In the genomic region with DNA sequence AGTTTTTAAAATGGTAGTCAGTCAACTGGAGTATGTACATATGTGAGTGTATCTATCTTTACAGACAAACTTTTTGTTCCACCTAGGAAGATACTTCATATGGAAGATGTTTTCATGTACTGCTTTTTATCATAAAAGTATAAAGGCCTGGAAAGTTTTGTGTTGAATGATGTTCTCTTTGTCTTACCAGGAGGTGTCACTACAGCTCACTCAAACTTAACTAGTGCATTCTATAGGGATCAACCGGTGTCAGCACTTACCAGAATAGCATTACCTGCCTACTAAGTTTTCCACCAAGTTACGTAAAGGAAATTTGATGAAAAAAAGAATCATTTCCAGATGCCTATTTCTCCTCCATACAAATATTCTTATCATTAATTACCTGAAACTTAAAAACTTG, we compare ENCODE assay signal across 1 cellular context.
TF ChIP-seq lines count a peak whose summit lies in the region.

No MANE protein-coding gene starts in this region.

TF ChIP-seq in GM12878, 131 proteins besides CTCF, POLR2A, EP300 and RAD21 (continued from another document):
- TF ChIP-seq ETV6 (conservative IDR thresholded peaks at IDR 0.05 in 1 of 2, IDR thresholded peaks at IDR 0.05 in 1 of 2; ENCODE audit: borderline replicate concordance in 1 of 2, low read depth in 1 of 2) (no peak), MEF2A (IDR thresholded peaks at IDR 0.05; ENCODE audit: insufficient read depth, low read depth, low read length) (no peak), HDAC2 (IDR thresholded peaks at IDR 0.05) (no peak), ZNF207 (IDR thresholded peaks at IDR 0.05; ENCODE audit: borderline replicate concordance) (no peak), BACH1 (IDR thresholded peaks at IDR 0.05; ENCODE audit: borderline replicate concordance) (no peak), KAT2A (conservative IDR thresholded peaks at IDR 0.05; ENCODE audit: control insufficient read depth, low read depth, low read length) (no peak), SUPT20H (IDR thresholded peaks at IDR 0.05; ENCODE audit: borderline replicate concordance, control insufficient read depth, low read depth, low read length) (no peak), STAT1 (conservative IDR thresholded peaks at IDR 0.05) (no peak), RB1 (IDR thresholded peaks at IDR 0.05; ENCODE audit: borderline replicate concordance) (no peak)
- TF ChIP-seq, protein P1, sequence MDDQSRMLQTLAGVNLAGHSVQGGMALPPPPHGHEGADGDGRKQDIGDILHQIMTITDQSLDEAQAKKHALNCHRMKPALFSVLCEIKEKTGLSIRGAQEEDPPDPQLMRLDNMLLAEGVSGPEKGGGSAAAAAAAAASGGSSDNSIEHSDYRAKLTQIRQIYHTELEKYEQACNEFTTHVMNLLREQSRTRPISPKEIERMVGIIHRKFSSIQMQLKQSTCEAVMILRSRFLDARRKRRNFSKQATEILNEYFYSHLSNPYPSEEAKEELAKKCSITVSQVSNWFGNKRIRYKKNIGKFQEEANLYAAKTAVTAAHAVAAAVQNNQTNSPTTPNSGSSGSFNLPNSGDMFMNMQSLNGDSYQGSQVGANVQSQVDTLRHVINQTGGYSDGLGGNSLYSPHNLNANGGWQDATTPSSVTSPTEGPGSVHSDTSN (IDR thresholded peaks at IDR 0.05; ENCODE audit: insufficient replicate concordance, low read depth, low read length), result no peak
- TF ChIP-seq, protein P2, sequence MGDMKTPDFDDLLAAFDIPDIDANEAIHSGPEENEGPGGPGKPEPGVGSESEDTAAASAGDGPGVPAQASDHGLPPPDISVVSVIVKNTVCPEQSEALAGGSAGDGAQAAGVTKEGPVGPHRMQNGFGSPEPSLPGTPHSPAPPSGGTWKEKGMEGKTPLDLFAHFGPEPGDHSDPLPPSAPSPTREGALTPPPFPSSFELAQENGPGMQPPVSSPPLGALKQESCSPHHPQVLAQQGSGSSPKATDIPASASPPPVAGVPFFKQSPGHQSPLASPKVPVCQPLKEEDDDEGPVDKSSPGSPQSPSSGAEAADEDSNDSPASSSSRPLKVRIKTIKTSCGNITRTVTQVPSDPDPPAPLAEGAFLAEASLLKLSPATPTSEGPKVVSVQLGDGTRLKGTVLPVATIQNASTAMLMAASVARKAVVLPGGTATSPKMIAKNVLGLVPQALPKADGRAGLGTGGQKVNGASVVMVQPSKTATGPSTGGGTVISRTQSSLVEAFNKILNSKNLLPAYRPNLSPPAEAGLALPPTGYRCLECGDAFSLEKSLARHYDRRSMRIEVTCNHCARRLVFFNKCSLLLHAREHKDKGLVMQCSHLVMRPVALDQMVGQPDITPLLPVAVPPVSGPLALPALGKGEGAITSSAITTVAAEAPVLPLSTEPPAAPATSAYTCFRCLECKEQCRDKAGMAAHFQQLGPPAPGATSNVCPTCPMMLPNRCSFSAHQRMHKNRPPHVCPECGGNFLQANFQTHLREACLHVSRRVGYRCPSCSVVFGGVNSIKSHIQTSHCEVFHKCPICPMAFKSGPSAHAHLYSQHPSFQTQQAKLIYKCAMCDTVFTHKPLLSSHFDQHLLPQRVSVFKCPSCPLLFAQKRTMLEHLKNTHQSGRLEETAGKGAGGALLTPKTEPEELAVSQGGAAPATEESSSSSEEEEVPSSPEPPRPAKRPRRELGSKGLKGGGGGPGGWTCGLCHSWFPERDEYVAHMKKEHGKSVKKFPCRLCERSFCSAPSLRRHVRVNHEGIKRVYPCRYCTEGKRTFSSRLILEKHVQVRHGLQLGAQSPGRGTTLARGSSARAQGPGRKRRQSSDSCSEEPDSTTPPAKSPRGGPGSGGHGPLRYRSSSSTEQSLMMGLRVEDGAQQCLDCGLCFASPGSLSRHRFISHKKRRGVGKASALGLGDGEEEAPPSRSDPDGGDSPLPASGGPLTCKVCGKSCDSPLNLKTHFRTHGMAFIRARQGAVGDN (IDR thresholded peaks at IDR 0.05), result no peak
- TF ChIP-seq, protein P3, sequence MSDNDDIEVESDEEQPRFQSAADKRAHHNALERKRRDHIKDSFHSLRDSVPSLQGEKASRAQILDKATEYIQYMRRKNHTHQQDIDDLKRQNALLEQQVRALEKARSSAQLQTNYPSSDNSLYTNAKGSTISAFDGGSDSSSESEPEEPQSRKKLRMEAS (IDR thresholded peaks at IDR 0.05; ENCODE audit: low read depth, low read length), result no peak
- TF ChIP-seq, protein P4, sequence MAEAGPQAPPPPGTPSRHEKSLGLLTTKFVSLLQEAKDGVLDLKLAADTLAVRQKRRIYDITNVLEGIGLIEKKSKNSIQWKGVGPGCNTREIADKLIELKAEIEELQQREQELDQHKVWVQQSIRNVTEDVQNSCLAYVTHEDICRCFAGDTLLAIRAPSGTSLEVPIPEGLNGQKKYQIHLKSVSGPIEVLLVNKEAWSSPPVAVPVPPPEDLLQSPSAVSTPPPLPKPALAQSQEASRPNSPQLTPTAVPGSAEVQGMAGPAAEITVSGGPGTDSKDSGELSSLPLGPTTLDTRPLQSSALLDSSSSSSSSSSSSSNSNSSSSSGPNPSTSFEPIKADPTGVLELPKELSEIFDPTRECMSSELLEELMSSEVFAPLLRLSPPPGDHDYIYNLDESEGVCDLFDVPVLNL (IDR thresholded peaks at IDR 0.05; ENCODE audit: low read depth, low read length), result no peak
